11 cellular contexts compared by ENCODE assay signal in genomic region chr2:201900362-201900761, GRCh38.
DNase-seq lines count a peak whose midpoint lies in the region; ATAC-seq and TF ChIP-seq lines count a peak whose summit lies in the region.
"Had no signal": no experiment of that assay in that cellular context is flagged by ENCODE, and none has a peak within 500 bp of the region (broad histone marks: within the 10 kb centered on the region; RNA-seq: fewer than 3 reads in every experiment).

No MANE protein-coding gene starts in this region.

- no peak overlapping the region for H3K27ac Mint-ChIP-seq in MCF 10A (ENCODE audit: low read depth, unreplicated experiment)
- no peak overlapping the region for H3K27ac Mint-ChIP-seq in activated CD8-positive, alpha-beta T cell treated with anti-CD3 and anti-CD28 coated beads, Interleukin-2, amount 10 ng/mL, durations not matched to agents 7 days and 5 days

- POLR2A ChIA-PET in MCF 10A (lab: Yijun Ruan, JAX) = no interaction called here
- POLR2A ChIA-PET in activated CD8-positive, alpha-beta T cell treated with anti-CD3 and anti-CD28 coated beads, Interleukin-2, amount 10 ng/mL, durations not matched to agents 7 days and 5 days (lab: Charles Lee) = no interaction called here

- H3K9me3 Mint-ChIP-seq in MCF 10A (ENCODE audit: unreplicated experiment) = no peaks in the 10 kb centered on the region
- H3K9me3 Mint-ChIP-seq in activated CD8-positive, alpha-beta T cell treated with anti-CD3 and anti-CD28 coated beads, Interleukin-2, amount 10 ng/mL, durations not matched to agents 7 days and 5 days (ENCODE audit: insufficient read depth) = no peaks in the 10 kb centered on the region

- WGBS in mammary epithelial cell (ENCODE audit: low coverage, missing lambda C conversion rate) = 18% methylated on average over 2 of the region's 2 CpGs

- no peaks in the 10 kb centered on the region for H3K9me3 ChIP-seq in mammary epithelial cell (replicated peaks; ENCODE audit: insufficient read depth, low read length)
- H3K9me3 ChIP-seq: stomach had no signal

- H3K36me3 Mint-ChIP-seq in MCF 10A (ENCODE audit: insufficient read depth, unreplicated experiment) = no peaks in the 10 kb centered on the region
- H3K36me3 Mint-ChIP-seq in activated CD8-positive, alpha-beta T cell treated with anti-CD3 and anti-CD28 coated beads, Interleukin-2, amount 10 ng/mL, durations not matched to agents 7 days and 5 days (ENCODE audit: low read depth) = no peaks in the 10 kb centered on the region

- no peak overlapping the region for H3K27ac ChIP-seq in mammary epithelial cell (ENCODE audit: insufficient read depth, low read depth, low read length)
- H3K27ac ChIP-seq: stomach had no signal

- H3K4me3 ChIP-seq in mammary epithelial cell (replicated peaks in 1 of 3; ENCODE audit: insufficient read depth in 1 of 3, low read depth in 2 of 3, low read length in 3 of 3) = no peak overlapping the region
- H3K4me3 ChIP-seq: stomach had no signal

- in situ Hi-C loops in mammary epithelial cell (cut with MboI; ENCODE audit: low sequenced_read_pairs in 2 of 2) = no loop called here
- in situ Hi-C loops in GM13976 (cut with MboI; ENCODE audit: low sequenced_read_pairs, unreplicated experiment) = no loop called here

- no peaks in the 10 kb centered on the region for H3K36me3 ChIP-seq in mammary epithelial cell (ENCODE audit: insufficient read depth, low read length)
- H3K36me3 ChIP-seq: stomach had no signal

- ATAC-seq in HG03159 (IDR thresholded peaks at IDR 0.05; ENCODE audit: unreplicated experiment) = peak; percentile 89
- ATAC-seq in activated CD8-positive, alpha-beta T cell treated with anti-CD3 and anti-CD28 coated beads, Interleukin-2, amount 10 ng/mL, durations not matched to agents 7 days and 5 days = no peak

- H2AFZ ChIP-seq in mammary epithelial cell (ENCODE audit: low read depth, low read length) = no peak overlapping the region

- no peak for TF ChIP-seq CTCF in mammary epithelial cell (conservative IDR thresholded peaks at IDR 0.05 in 1 of 2, IDR thresholded peaks at IDR 0.05 in 1 of 2; ENCODE audit: extremely low read depth in 1 of 2, insufficient read depth in 1 of 2, low read depth in 1 of 2, low read length in 2 of 2)
- no peak for TF ChIP-seq CTCF in MCF 10A (IDR thresholded peaks at IDR 0.05; ENCODE audit: unreplicated experiment)
- TF ChIP-seq CTCF in GM13976 (IDR thresholded peaks at IDR 0.05; ENCODE audit: borderline replicate concordance, control extremely low read depth, extremely low read depth, insufficient read depth, missing control alignments) = no peak

- dilution Hi-C loops in mammary epithelial cell (cut with HindIII; ENCODE audit: low sequenced_read_pairs) = no loop called here

- peak; percentile 38 for DNase-seq in mammary epithelial cell
- DNase-seq in MCF 10A (ENCODE audit: unreplicated experiment) = no peak
- peak; percentile 38 for DNase-seq in NOMO-1 treated with dmso at 0.1 percent for 144 hours (lab: John Stamatoyannopoulos, UW; ENCODE audit: unreplicated experiment)
- DNase-seq in GM13976 (ENCODE audit: low spot score) = no peak
- no peak for DNase-seq in NCI-H1048 (lab: John Stamatoyannopoulos, UW)
- no peak for DNase-seq in activated CD8-positive, alpha-beta T cell treated with anti-CD3 and anti-CD28 coated beads, Interleukin-2, amount 10 ng/mL, durations not matched to agents 7 days and 5 days
- no peak for DNase-seq in H4 (ENCODE audit: low spot score)
- DNase-seq: NCI-H1105 treated with DMSO at 0.1 percent for 48 hours, SHP77 treated with DMSO at 0.1 percent for 48 hours, stomach had no signal

- no peak overlapping the region for H3K9ac ChIP-seq in mammary epithelial cell (ENCODE audit: insufficient read depth, low read length)

- no TSS peak for BruUV-seq in mammary epithelial cell (replicated peaks; lab: Mats Ljungman, UMichigan)
- BruUV-seq in MCF 10A (replicated peaks; lab: Mats Ljungman, UMichigan) = no TSS peak

- no peak overlapping the region for H3K4me3 Mint-ChIP-seq in MCF 10A (ENCODE audit: unreplicated experiment)
- H3K4me3 Mint-ChIP-seq in activated CD8-positive, alpha-beta T cell treated with anti-CD3 and anti-CD28 coated beads, Interleukin-2, amount 10 ng/mL, durations not matched to agents 7 days and 5 days = no peak overlapping the region

- H3K27me3 ChIP-seq in mammary epithelial cell (ENCODE audit: insufficient read depth, low read length) = no peaks in the 10 kb centered on the region

- H3K4me1 Mint-ChIP-seq in MCF 10A (ENCODE audit: insufficient read depth, unreplicated experiment) = no peaks in the 10 kb centered on the region
- H3K4me1 Mint-ChIP-seq in activated CD8-positive, alpha-beta T cell treated with anti-CD3 and anti-CD28 coated beads, Interleukin-2, amount 10 ng/mL, durations not matched to agents 7 days and 5 days (ENCODE audit: low read depth) = peaks cover 13% of the 10 kb centered on the region

- peaks cover 42% of the 10 kb centered on the region for H3K27me3 Mint-ChIP-seq in MCF 10A (ENCODE audit: insufficient read depth, unreplicated experiment)
- peaks cover 21% of the 10 kb centered on the region for H3K27me3 Mint-ChIP-seq in activated CD8-positive, alpha-beta T cell treated with anti-CD3 and anti-CD28 coated beads, Interleukin-2, amount 10 ng/mL, durations not matched to agents 7 days and 5 days (ENCODE audit: low read depth)

- H4K20me1 ChIP-seq in mammary epithelial cell (ENCODE audit: insufficient read depth, low read length) = no peaks in the 10 kb centered on the region

- intact Hi-C loops in mammary epithelial cell (cut with micrococcal nuclease) = no loop called here
- intact Hi-C loops in MCF 10A (cut with micrococcal nuclease) = no loop called here

- CTCF ChIA-PET in mammary epithelial cell (lab: Charles Lee; ENCODE audit: low non-redundant PET) = no interaction called here
- CTCF ChIA-PET in MCF 10A (lab: Yijun Ruan, JAX) = no interaction called here
- CTCF ChIA-PET in activated CD8-positive, alpha-beta T cell treated with anti-CD3 and anti-CD28 coated beads, Interleukin-2, amount 10 ng/mL, durations not matched to agents 7 days and 5 days (lab: Charles Lee) = no interaction called here

- H3K4me1 ChIP-seq in mammary epithelial cell (ENCODE audit: insufficient read depth, low read length) = peaks cover 5% of the 10 kb centered on the region
- H3K4me1 ChIP-seq: stomach had no signal

- no peak overlapping the region for H3K4me2 ChIP-seq in mammary epithelial cell (ENCODE audit: insufficient read depth, low read depth, low read length)

- no peaks in the 10 kb centered on the region for H3K79me2 ChIP-seq in mammary epithelial cell (ENCODE audit: insufficient read depth, low read length)

Comparison
In these comparisons a context has a peak if more than half of its experiments do, and no peak if none do; other contexts are left out.
1. DNase-seq: peak in mammary epithelial cell (single experiment) and NOMO-1 treated with dmso at 0.1 percent for 144 hours (single experiment); none in MCF 10A (single experiment), GM13976 (single experiment), NCI-H1048 (single experiment), activated CD8-positive, alpha-beta T cell treated with anti-CD3 and anti-CD28 coated beads, Interleukin-2, amount 10 ng/mL, durations not matched to agents 7 days and 5 days (single experiment) and H4 (single experiment).